ENCODE assay signal across 9 cellular contexts in genomic region chr10:132449051-132449825, GRCh38. TPM values are rescaled to one million over a fixed set of nuclear protein-coding genes. Genes with fewer than 3 reads are reported as not detected.
DNase-seq lines count a peak whose midpoint lies in the region; ATAC-seq lines count a peak whose summit lies in the region.
"Had no signal": no experiment of that assay in that cellular context is flagged by ENCODE, and none has a peak within 500 bp of the region (broad histone marks: within the 10 kb centered on the region; RNA-seq: fewer than 3 reads in every experiment).

No MANE protein-coding gene starts in this region.

- H3K4me3 Mint-ChIP-seq in naive B cell: no peak overlapping the region

- H3K36me3 Mint-ChIP-seq in naive B cell: no peaks in the 10 kb centered on the region

- ATAC-seq in naive B cell (ENCODE audit: low read depth in 2 of 2) (no peak), HG03469 (IDR thresholded peaks at IDR 0.05; ENCODE audit: unreplicated experiment) (no peak)

- in situ Hi-C loops in KBM-7 (cut with MboI; ENCODE audit: low pct_unique_long_range_greater_than_20kb, low sequenced_read_pairs): no loop called here

- peaks cover 33 to 40% (median 36%) of the 10 kb centered on the region in 3 donors for H3K4me1 Mint-ChIP-seq in naive B cell

- H3K27me3 Mint-ChIP-seq in naive B cell: no peaks in the 10 kb centered on the region
- H3K27me3 Mint-ChIP-seq: activated T-helper 17 cell treated with anti-CD3 and anti-CD28 coated beads, Interleukin-2, amount 50 U/mL, for 72 hours had no signal

- peak overlapping the region; percentile 76 to 93 (median 88) for H3K27ac Mint-ChIP-seq in naive B cell
- H3K27ac Mint-ChIP-seq: activated T-helper 17 cell treated with anti-CD3 and anti-CD28 coated beads, Interleukin-2, amount 50 U/mL, for 72 hours had no signal

- H3K9me3 Mint-ChIP-seq in naive B cell: no peaks in the 10 kb centered on the region
- H3K9me3 Mint-ChIP-seq: activated T-helper 17 cell treated with anti-CD3 and anti-CD28 coated beads, Interleukin-2, amount 50 U/mL, for 72 hours had no signal

- peak; percentile 14 for DNase-seq in CD1c-positive myeloid dendritic cell (ENCODE audit: extremely low spot score)
- peak; percentile 41 for DNase-seq in KBM-7
- peak; percentile 7 for DNase-seq in amniotic epithelial cell (ENCODE audit: low read depth)
- no peak for DNase-seq in naive B cell
- no peak for DNase-seq in A172 (ENCODE audit: low spot score)
- no peak for DNase-seq in NCI-H1930 (lab: John Stamatoyannopoulos, UW)
- no peak for DNase-seq in activated CD4-positive, alpha-beta T cell treated with anti-CD3 and anti-CD28 coated beads, Interleukin-2, amount 50 U/mL, for 4 hours

RNA-seq across cellular contexts. Expression of gene PWWP2B, which starts 52.2 kb away (rescaled TPM):
- polyA plus RNA-seq in naive B cell (ENCODE audit: low read depth in 6 of 6): 10 to 100 TPM in 1 of 6 donors, 1 to 10 TPM in 5; 3.3 to 10.3 (median 6.2) TPM
- 12.1 and 20.9 TPM in 2 replicates for total RNA-seq in A172 (2014; rRNA removed; shearing (Covaris generic))

Comparison
In these comparisons a context has a peak if more than half of its experiments do, and no peak if none do; other contexts are left out.
1. DNase-seq: peak in CD1c-positive myeloid dendritic cell (single experiment), KBM-7 (single experiment) and amniotic epithelial cell (single experiment); none in naive B cell (single experiment), A172 (single experiment), NCI-H1930 (0 of 2) and activated CD4-positive, alpha-beta T cell treated with anti-CD3 and anti-CD28 coated beads, Interleukin-2, amount 50 U/mL, for 4 hours (0 of 2).